ENCODE assay signal across 9 cellular contexts in the genomic region with DNA sequence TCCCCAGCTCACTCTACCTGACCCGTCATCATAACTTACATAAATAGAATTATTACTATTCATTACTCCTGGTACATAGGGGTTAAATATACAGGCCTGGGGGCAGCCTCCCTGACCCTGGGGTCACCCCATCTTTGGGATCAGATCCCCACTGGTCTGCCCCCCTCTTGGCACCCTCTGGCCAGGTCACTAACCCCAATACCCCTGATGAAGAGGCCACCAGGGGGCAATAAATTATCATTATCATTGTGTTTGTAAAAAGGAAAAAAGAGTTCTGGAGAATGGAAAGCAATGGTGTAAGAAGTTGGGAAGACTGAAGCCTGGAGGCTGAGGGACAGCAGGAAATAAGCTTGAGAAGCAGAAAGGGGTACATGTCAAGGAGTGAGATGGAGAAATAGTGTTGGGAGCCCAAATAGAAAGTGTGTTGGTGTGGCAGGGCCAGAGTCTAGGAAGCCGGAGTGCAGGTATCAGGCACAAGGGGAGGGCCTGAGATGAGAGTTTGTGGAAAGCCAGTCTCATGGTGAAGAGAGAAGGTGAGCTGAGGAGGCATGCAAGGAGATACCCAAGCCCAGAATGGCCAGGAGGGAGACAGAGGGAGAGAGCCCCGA. TPM values are rescaled to one million over a fixed set of nuclear protein-coding genes. Genes with fewer than 3 reads are reported as not detected.
DNase-seq lines count a peak whose midpoint lies in the region; ATAC-seq and TF ChIP-seq lines count a peak whose summit lies in the region.
"Had no signal": no experiment of that assay in that cellular context is flagged by ENCODE, and none has a peak within 500 bp of the region (broad histone marks: within the 10 kb centered on the region; RNA-seq: fewer than 3 reads in every experiment).

No MANE protein-coding gene starts in this region.

- ATAC-seq in naive B cell (ENCODE audit: low read depth in 2 of 2) = no peak
- no peak for ATAC-seq in HG02885 (IDR thresholded peaks at IDR 0.05; ENCODE audit: poor library complexity, unreplicated experiment)
- no peak for ATAC-seq in HG03139 (IDR thresholded peaks at IDR 0.05; ENCODE audit: unreplicated experiment)

- no peaks in the 10 kb centered on the region for H3K9me3 Mint-ChIP-seq in naive B cell

- H3K36me3 Mint-ChIP-seq in naive B cell = no peaks in the 10 kb centered on the region

- no peak overlapping the region for H3K4me3 ChIP-seq in cardiac fibroblast (replicated peaks in 1 of 2; ENCODE audit: low read depth in 2 of 2, low read length in 2 of 2)

- H3K27ac Mint-ChIP-seq in naive B cell = peak overlapping the region in 1 of 6 donors; percentile 63

- peak; percentile 12 for DNase-seq in DMS53 treated with DMSO at 0.1 percent for 48 hours (lab: John Stamatoyannopoulos, UW; ENCODE audit: unreplicated experiment)
- peak; percentile 43 to 48 for DNase-seq in cardiac fibroblast (ENCODE audit: low read depth in 2 of 2)
- no peak for DNase-seq in naive B cell
- no peak for DNase-seq in activated CD4-positive, alpha-beta T cell treated with anti-CD3 and anti-CD28 coated beads, Interleukin-2, amount 50 U/mL, for 48 hours
- no peak for DNase-seq in NCI-H345 (lab: John Stamatoyannopoulos, UW)
- DNase-seq: T-helper 2 cell had no signal

- H3K4me3 Mint-ChIP-seq in naive B cell = peak overlapping the region in 6 of 8 donors; percentile 2 to 89 (median 74)

- H3K4me1 Mint-ChIP-seq in naive B cell = peaks cover 16 to 27% (median 24%) of the 10 kb centered on the region in 3 donors

- TF ChIP-seq CTCF in LNCAP (IDR thresholded peaks at IDR 0.05) (peak; percentile 22; the same call in 1 of the 2 replicates), cardiac fibroblast (IDR thresholded peaks at IDR 0.05; ENCODE audit: low read depth, low read length) (peak; percentile 45)

- peaks cover 8 to 37% (median 33%) of the 10 kb centered on the region in 3 donors for H3K27me3 Mint-ChIP-seq in naive B cell

RNA-seq across cellular contexts. Expression of a gene that starts 6.1 kb away (rescaled TPM):
- 10 to 100 TPM; 34.9 to 49.9 (median 38.5) TPM for polyA plus RNA-seq in naive B cell (ENCODE audit: low read depth in 6 of 6)

RNA-seq across cellular contexts. Expression of a gene that starts 8.6 kb away (rescaled TPM):
- under 1 TPM in 3 of 6 donors, not detected in 3; 0.17 to 0.33 (median 0.27) TPM for polyA plus RNA-seq in naive B cell (ENCODE audit: low read depth in 6 of 6)

RNA-seq across cellular contexts. Expression of a gene that starts 28.0 kb away (rescaled TPM):
- polyA plus RNA-seq in naive B cell (ENCODE audit: low read depth in 6 of 6) = 10 to 100 TPM; 52.3 to 94.2 (median 60.4) TPM

RNA-seq across cellular contexts. Expression of a gene that starts 32.2 kb away (rescaled TPM):
- 1,000 to 10,000 TPM; 1,564 to 1,943 (median 1,771) TPM for polyA plus RNA-seq in naive B cell (ENCODE audit: low read depth in 6 of 6)

RNA-seq across cellular contexts. Expression of a gene that starts 52.4 kb away (rescaled TPM):
- 10 to 100 TPM in 5 of 6 donors, 1 to 10 TPM in 1; 8.3 to 17.5 (median 12.7) TPM for polyA plus RNA-seq in naive B cell (ENCODE audit: low read depth in 6 of 6)

Comparison
In these comparisons a context has a peak if more than half of its experiments do, and no peak if none do; other contexts are left out.
1. DNase-seq: peak in DMS53 treated with DMSO at 0.1 percent for 48 hours (single experiment) and cardiac fibroblast (2 of 2); none in naive B cell (single experiment), activated CD4-positive, alpha-beta T cell treated with anti-CD3 and anti-CD28 coated beads, Interleukin-2, amount 50 U/mL, for 48 hours (0 of 2) and NCI-H345 (single experiment).